In genomic region chr4:168135860-168136259, GRCh38 we compare ENCODE assay signal across 2 cellular contexts. TPM values are rescaled to one million over a fixed set of nuclear protein-coding genes. Genes with fewer than 3 reads are reported as not detected.
"Had no signal": no experiment of that assay in that cellular context is flagged by ENCODE, and none has a peak within 500 bp of the region (broad histone marks: within the 10 kb centered on the region; RNA-seq: fewer than 3 reads in every experiment).

No MANE protein-coding gene starts in this region.

RNA-seq across cellular contexts. Expression of gene ANXA10, which starts 43.5 kb away (rescaled TPM):
- total RNA-seq: K562 had no signal
- polyA plus RNA-seq: IgD-negative memory B cell, K562 had no signal
